In genomic region chr22:17366830-17367229, GRCh38 we compare ENCODE assay signal across 8 cellular contexts. TPM values are rescaled to one million over a fixed set of nuclear protein-coding genes. Genes with fewer than 3 reads are reported as not detected.
DNase-seq lines count a peak whose midpoint lies in the region; ATAC-seq and TF ChIP-seq lines count a peak whose summit lies in the region.

No MANE protein-coding gene starts in this region.

- H3K27me3 ChIP-seq in right atrium auricular region: no peaks in the 10 kb centered on the region

- DNase-seq in SIG-M5 treated with dmso at 0.1 percent for 504 hours (lab: John Stamatoyannopoulos, UW; ENCODE audit: unreplicated experiment) (peak; percentile 17), SIG-M5 (lab: John Stamatoyannopoulos, UW) (no peak), right atrium auricular region (ENCODE audit: low spot score) (no peak)
- DNase-seq in activated CD4-positive, alpha-beta T cell treated with anti-CD3 and anti-CD28 coated beads, Interleukin-2, amount 10 ng/mL, durations not matched to agents 7 days and 5 days: peak; percentile 28
- peak; percentile 12 for DNase-seq in stimulated activated CD4-positive, alpha-beta T cell treated with anti-CD3 and anti-CD28 coated beads, Interleukin-4, amount 100 ng/mL, for 24 hours

- H3K4me1 ChIP-seq in right atrium auricular region: peaks cover 0 to 12% of the 10 kb centered on the region in 2 donors

- TF ChIP-seq CTCF in right atrium auricular region (IDR thresholded peaks at IDR 0.05): peak; percentile 30 to 69

- no peak overlapping the region for H3K4me3 ChIP-seq in right atrium auricular region

- H3K27ac ChIP-seq in right atrium auricular region: no peak overlapping the region

- H3K27me3 Mint-ChIP-seq in activated CD4-positive, alpha-beta T cell treated with anti-CD3 and anti-CD28 coated beads, Interleukin-2, amount 10 ng/mL, durations not matched to agents 7 days and 5 days: peaks cover 48% of the 10 kb centered on the region

- POLR2A ChIA-PET in activated CD4-positive, alpha-beta T cell treated with anti-CD3 and anti-CD28 coated beads, Interleukin-2, amount 10 ng/mL, durations not matched to agents 7 days and 5 days (lab: Charles Lee): no interaction called here

- no peak overlapping the region for H3K27ac Mint-ChIP-seq in activated CD4-positive, alpha-beta T cell treated with anti-CD3 and anti-CD28 coated beads, Interleukin-2, amount 10 ng/mL, durations not matched to agents 7 days and 5 days

- H3K4me3 Mint-ChIP-seq in activated CD4-positive, alpha-beta T cell treated with anti-CD3 and anti-CD28 coated beads, Interleukin-2, amount 10 ng/mL, durations not matched to agents 7 days and 5 days: no peak overlapping the region

- H3K36me3 ChIP-seq in right atrium auricular region: no peaks in the 10 kb centered on the region

- ATAC-seq in GM21423 (IDR thresholded peaks at IDR 0.05; ENCODE audit: unreplicated experiment): no peak
- no peak for ATAC-seq in GM21825 (IDR thresholded peaks at IDR 0.05; ENCODE audit: unreplicated experiment)
- no peak for ATAC-seq in GM19328 (IDR thresholded peaks at IDR 0.05; ENCODE audit: unreplicated experiment)

- H3K4me1 Mint-ChIP-seq in activated CD4-positive, alpha-beta T cell treated with anti-CD3 and anti-CD28 coated beads, Interleukin-2, amount 10 ng/mL, durations not matched to agents 7 days and 5 days: peaks cover 26% of the 10 kb centered on the region

- H3K9me3 Mint-ChIP-seq in activated CD4-positive, alpha-beta T cell treated with anti-CD3 and anti-CD28 coated beads, Interleukin-2, amount 10 ng/mL, durations not matched to agents 7 days and 5 days: no peaks in the 10 kb centered on the region

- H3K9me3 ChIP-seq in right atrium auricular region: no peaks in the 10 kb centered on the region

- peaks cover 2% of the 10 kb centered on the region for H3K36me3 Mint-ChIP-seq in activated CD4-positive, alpha-beta T cell treated with anti-CD3 and anti-CD28 coated beads, Interleukin-2, amount 10 ng/mL, durations not matched to agents 7 days and 5 days (ENCODE audit: low read depth)

- CTCF ChIA-PET in activated CD4-positive, alpha-beta T cell treated with anti-CD3 and anti-CD28 coated beads, Interleukin-2, amount 10 ng/mL, durations not matched to agents 7 days and 5 days (lab: Charles Lee): interaction anchor here (0.7 to 1.6 kb wide), 2 partner anchors 13 to 61 kb away, joined by 3 to 8 read pairs; no protein-coding TSS in a partner anchor

RNA-seq across cellular contexts. Expression of gene CECR2, which starts 2.4 kb away (rescaled TPM):
- under 1 TPM in 1 of 2 experiments, not detected in 1; 0.15 TPM for total RNA-seq in activated CD4-positive, alpha-beta T cell treated with anti-CD3 and anti-CD28 coated beads, Interleukin-2, amount 10 ng/mL, durations not matched to agents 7 days and 5 days
- 1 to 10 TPM; 4.0 to 4.8 TPM for total RNA-seq in right atrium auricular region

Comparison
In these comparisons a context has a peak if more than half of its experiments do, and no peak if none do; other contexts are left out.
1. DNase-seq: peak in SIG-M5 treated with dmso at 0.1 percent for 504 hours (single experiment), activated CD4-positive, alpha-beta T cell treated with anti-CD3 and anti-CD28 coated beads, Interleukin-2, amount 10 ng/mL, durations not matched to agents 7 days and 5 days (single experiment) and stimulated activated CD4-positive, alpha-beta T cell treated with anti-CD3 and anti-CD28 coated beads, Interleukin-4, amount 100 ng/mL, for 24 hours (single experiment); none in SIG-M5 (single experiment) and right atrium auricular region (single experiment).
2. RNA of gene CECR2, which starts 2.4 kb away (total RNA-seq): 4.0 to 4.8 TPM in right atrium auricular region; 0.15 TPM in activated CD4-positive, alpha-beta T cell treated with anti-CD3 and anti-CD28 coated beads, Interleukin-2, amount 10 ng/mL, durations not matched to agents 7 days and 5 days; every median in the first group is over 4 times any median in the second.